Comparison of ENCODE assay signal across 1 cellular context in the genomic region with DNA sequence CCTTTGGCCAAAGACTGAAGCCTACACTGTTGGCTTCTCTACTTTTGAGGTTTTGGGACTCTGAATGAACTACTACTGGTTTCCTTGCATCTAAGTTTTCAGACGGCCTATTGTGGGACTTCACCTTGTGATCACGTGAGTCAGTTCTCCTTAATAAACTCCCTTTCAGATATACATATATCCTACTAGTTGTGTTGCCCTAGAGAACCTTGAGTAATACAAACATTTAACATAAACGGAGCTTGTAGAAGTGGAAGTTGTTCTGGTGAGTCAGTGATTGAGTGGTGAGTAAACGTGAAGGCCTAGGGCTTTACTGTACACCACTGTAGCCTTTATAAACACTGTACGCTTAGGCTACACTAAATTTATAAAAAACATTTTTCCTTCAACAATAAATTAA.
TF ChIP-seq lines count a peak whose summit lies in the region.

No MANE protein-coding gene starts in this region.

TF ChIP-seq in SK-N-SH treated with all-trans-retinoic acid at 6 μM for 48 hours, 23 proteins besides CTCF, POLR2A, EP300 and RAD21 (continued from another document):
- TF ChIP-seq, protein P1, sequence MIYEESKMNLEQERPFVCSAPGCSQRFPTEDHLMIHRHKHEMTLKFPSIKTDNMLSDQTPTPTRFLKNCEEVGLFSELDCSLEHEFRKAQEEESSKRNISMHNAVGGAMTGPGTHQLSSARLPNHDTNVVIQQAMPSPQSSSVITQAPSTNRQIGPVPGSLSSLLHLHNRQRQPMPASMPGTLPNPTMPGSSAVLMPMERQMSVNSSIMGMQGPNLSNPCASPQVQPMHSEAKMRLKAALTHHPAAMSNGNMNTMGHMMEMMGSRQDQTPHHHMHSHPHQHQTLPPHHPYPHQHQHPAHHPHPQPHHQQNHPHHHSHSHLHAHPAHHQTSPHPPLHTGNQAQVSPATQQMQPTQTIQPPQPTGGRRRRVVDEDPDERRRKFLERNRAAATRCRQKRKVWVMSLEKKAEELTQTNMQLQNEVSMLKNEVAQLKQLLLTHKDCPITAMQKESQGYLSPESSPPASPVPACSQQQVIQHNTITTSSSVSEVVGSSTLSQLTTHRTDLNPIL (CRISPR knock-in tag; IDR thresholded peaks at IDR 0.05; ENCODE audit: low read depth) = no peak
- TF ChIP-seq RARB (CRISPR knock-in tag; IDR thresholded peaks at IDR 0.05) (no peak), BACH2 (CRISPR knock-in tag; IDR thresholded peaks at IDR 0.05; ENCODE audit: borderline replicate concordance) (no peak), CSDC2 (CRISPR knock-in tag; IDR thresholded peaks at IDR 0.05) (no peak)
